Comparison of ENCODE assay signal across 18 cellular contexts in the genomic region with DNA sequence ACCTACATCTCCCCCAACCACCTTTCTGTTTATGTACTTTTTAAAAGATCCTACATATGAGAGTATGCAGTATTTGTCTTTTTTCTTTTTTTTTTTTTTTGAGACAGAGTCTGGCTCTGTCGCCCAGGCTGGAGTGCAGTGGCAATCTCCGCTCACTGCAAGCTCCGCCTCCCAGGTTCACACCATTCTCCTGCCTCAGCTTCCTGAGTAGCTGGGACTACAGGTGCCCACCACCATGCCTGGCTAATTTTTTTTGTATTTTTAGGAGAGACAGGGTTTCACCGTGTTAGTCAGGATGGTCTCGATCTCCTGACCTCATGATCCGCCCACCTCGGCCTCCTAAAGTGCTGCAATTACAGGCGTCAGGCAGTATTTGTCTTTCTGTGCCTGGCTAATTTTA. TPM values are rescaled to one million over a fixed set of nuclear protein-coding genes. Genes with fewer than 3 reads are reported as not detected.
"Had no signal": no experiment of that assay in that cellular context is flagged by ENCODE, and none has a peak within 500 bp of the region (broad histone marks: within the 10 kb centered on the region; RNA-seq: fewer than 3 reads in every experiment).

No MANE protein-coding gene starts in this region.

RNA-seq across cellular contexts. Expression of gene SETSIP, which starts 2.9 kb away (rescaled TPM):
- total RNA-seq: activated naive CD4-positive, alpha-beta T cell treated with anti-CD3 and anti-CD28 coated beads, Interleukin-2, amount 50 U/mL, for 72 hours; activated T-cell treated with anti-CD3 and anti-CD28 coated beads, Interleukin-2, amount 50 U/mL, for 4 hours; activated T-cell treated with anti-CD3 and anti-CD28 coated beads, Interleukin-2, amount 50 U/mL, for 72 hours; activated T-helper 1 cell treated with anti-CD3 and anti-CD28 coated beads, Interleukin-12 subunit alpha, Interleukin-12 subunit beta, Interleukin-2, Interleukin-4 antibody, amounts not matched to agents 30 ng/mL and 10 ng/mL and 1 ng/mL, durations not matched to agents 14 hours and 24 hours and 36 hours; activated T-helper 17 cell treated with anti-CD3 and anti-CD28 coated beads, Interleukin-2, amount 50 U/mL, for 72 hours; activated T-helper 2 cell treated with anti-CD3 and anti-CD28 coated beads, Interferon-gamma antibody, Interleukin-2, Interleukin-4, amounts not matched to agents 10 μg/mL and 5 μg/mL and 100 μg/mL, durations not matched to agents 14 hours and 24 hours and 36 hours; adrenal gland; aorta; ascending aorta; astrocyte; body of pancreas; breast epithelium; cardiac muscle cell; cardiac septum; cerebellum; chondrocyte had no signal
- polyA plus RNA-seq: adipose tissue, adrenal gland, cardiac muscle cell had no signal

RNA-seq across cellular contexts. Expression of gene EPHX4, which starts 48.3 kb away (rescaled TPM):
- total RNA-seq: activated naive CD8-positive, alpha-beta T cell treated with anti-CD3 and anti-CD28 coated beads, Interleukin-2, amount 10 ng/mL, durations not matched to agents 7 days and 5 days; activated T-helper 17 cell treated with anti-CD3 and anti-CD28 coated beads, Interleukin-2, amount 50 U/mL, for 72 hours; ascending aorta; body of pancreas had no signal
- polyA plus RNA-seq: aorta had no signal
